14 cellular contexts compared by ENCODE assay signal in the genomic region with DNA sequence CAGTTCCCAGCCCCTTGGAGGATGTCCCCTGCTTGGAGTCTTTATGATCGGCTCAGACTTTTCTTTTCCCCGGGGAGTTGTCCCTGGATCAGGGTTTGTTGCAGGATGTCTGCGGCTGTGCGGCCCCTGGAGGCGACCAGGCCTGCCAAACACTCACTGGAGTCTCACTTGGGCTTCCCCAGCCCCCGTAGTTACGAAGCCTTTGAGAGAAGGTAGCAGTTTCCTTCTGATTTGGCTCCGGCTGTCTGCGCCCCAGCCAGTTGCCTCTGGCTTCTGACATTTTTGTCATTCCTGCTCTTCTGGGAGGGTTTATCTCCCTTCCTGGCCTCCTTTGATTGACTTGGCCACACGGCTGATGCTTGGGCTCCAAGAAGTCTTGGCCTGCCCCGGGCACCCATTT. TPM values are rescaled to one million over a fixed set of nuclear protein-coding genes. Genes with fewer than 3 reads are reported as not detected.
DNase-seq lines count a peak whose midpoint lies in the region; ATAC-seq, FAIRE-seq and TF ChIP-seq lines count a peak whose summit lies in the region.
"Had no signal": no experiment of that assay in that cellular context is flagged by ENCODE, and none has a peak within 500 bp of the region (broad histone marks: within the 10 kb centered on the region; RNA-seq: fewer than 3 reads in every experiment).

No MANE protein-coding gene starts in this region.

- WGBS in IMR-90 (ENCODE audit: extremely low coverage in 2 of 2, insufficient read length in 1 of 2), 2 experiments = no CpG with 5 or more reads among the region's 11 CpGs
- 67% methylated on average over 11 of the region's 11 CpGs; no CpG with 5 or more reads in 1 of the 2 experiments for WGBS in H1 (ENCODE audit: extremely low coverage in 1 of 2, insufficient coverage in 1 of 2, insufficient read length in 1 of 2, insufficient replicate concordance in 2 of 2, low coverage in 1 of 2, low lambda C conversion rate in 2 of 2, missing lambda C conversion rate in 1 of 2), 2 experiments
- no CpG with 5 or more reads among the region's 11 CpGs for WGBS in neuronal stem cell (ENCODE audit: extremely low coverage in 2 of 2, insufficient read length in 2 of 2, insufficient replicate concordance in 1 of 2), 2 donors

- no peaks in the 10 kb centered on the region for H3K4me1 Mint-ChIP-seq in activated T-cell treated with anti-CD3 and anti-CD28 coated beads, Interleukin-2, amount 50 U/mL, for 72 hours (ENCODE audit: low read depth)

- H2BK12ac ChIP-seq in H1 (ENCODE audit: low read depth, low read length) = peak overlapping the region; percentile 93
- peak overlapping the region; percentile 95 for H2BK12ac ChIP-seq in neuronal stem cell (ENCODE audit: low read length)

- H3K27me3 Mint-ChIP-seq in activated T-cell treated with anti-CD3 and anti-CD28 coated beads, Interleukin-2, amount 50 U/mL, for 72 hours (ENCODE audit: low read depth) = no peaks in the 10 kb centered on the region

- H2AK5ac ChIP-seq in IMR-90 (ENCODE audit: low read depth, low read length) (no peak overlapping the region), H1 (ENCODE audit: low read depth, low read length) (no peak overlapping the region), neuronal stem cell (ENCODE audit: low read depth, low read length) (peak overlapping the region; percentile 91)

- no peak for TF ChIP-seq RAD21 in IMR-90 (IDR thresholded peaks at IDR 0.05; ENCODE audit: low read length)
- peak; percentile 6 to 14; a peak in 2 of 4 replicates for TF ChIP-seq RAD21 in H1 (IDR thresholded peaks at IDR 0.05 in 1 of 2, conservative IDR thresholded peaks at IDR 0.05 in 1 of 2; ENCODE audit: low read depth in 2 of 2, low read length in 2 of 2)

- TF ChIP-seq POLR2A in IMR-90 (IDR thresholded peaks at IDR 0.05; ENCODE audit: low read depth, low read length) (no peak), H1 (IDR thresholded peaks at IDR 0.05; ENCODE audit: control extremely low read depth in 1 of 2, low read depth in 2 of 2, low read length in 2 of 2) (no peak)

- H3K9me1 ChIP-seq in IMR-90 (ENCODE audit: insufficient read depth, low read length) = no peaks in the 10 kb centered on the region

- H2BK5ac ChIP-seq in IMR-90 (ENCODE audit: low read depth, low read length, poor library complexity, severe bottlenecking) (no peak overlapping the region), H1 (ENCODE audit: low read depth, low read length) (peak overlapping the region; percentile 81), neuronal stem cell (ENCODE audit: low read length) (no peak overlapping the region)

- no peaks in the 10 kb centered on the region for H3K79me1 ChIP-seq in IMR-90 (ENCODE audit: low read depth in 1 of 2, low read length in 2 of 2)
- peaks cover 4% of the 10 kb centered on the region for H3K79me1 ChIP-seq in H1 (ENCODE audit: low read depth, low read length)
- no peaks in the 10 kb centered on the region for H3K79me1 ChIP-seq in neuronal stem cell (ENCODE audit: low read depth, low read length)

- H3K4ac ChIP-seq in IMR-90 (ENCODE audit: low read depth, low read length) = no peak overlapping the region
- no peak overlapping the region for H3K4ac ChIP-seq in H1 (replicated peaks; ENCODE audit: insufficient read length, low read depth, low read length)
- H3K4ac ChIP-seq in neuronal stem cell (ENCODE audit: low read length) = no peak overlapping the region

- dilution Hi-C loops in IMR-90 (cut with HindIII; ENCODE audit: low sequenced_read_pairs, unreplicated experiment) = no loop called here

- no peak overlapping the region for H2AK9ac ChIP-seq in IMR-90 (replicated peaks; ENCODE audit: low read depth, low read length, poor library complexity)

- no peak overlapping the region for H3K14ac ChIP-seq in IMR-90 (replicated peaks; ENCODE audit: low read depth, low read length)
- no peak overlapping the region for H3K14ac ChIP-seq in H1 (ENCODE audit: insufficient read length)
- no peak overlapping the region for H3K14ac ChIP-seq in neuronal stem cell (ENCODE audit: low read length)

- H3K36me3 ChIP-seq in BE2C (no peaks in the 10 kb centered on the region), IMR-90 (ENCODE audit: control insufficient read depth, insufficient read depth, low read length) (no peaks in the 10 kb centered on the region), H1 (ENCODE audit: control insufficient read depth in 2 of 4, insufficient read depth in 4 of 4, low read length in 3 of 4) (peaks cover 0 to 3% (median 0%) of the 10 kb centered on the region in 4 experiments; a peak in 3 of 8 replicates), neuronal stem cell (replicated peaks in 1 of 2; ENCODE audit: control insufficient read depth in 2 of 2, insufficient read depth in 2 of 2, low read length in 2 of 2) (peaks cover 2 to 26% of the 10 kb centered on the region in 2 donors)
- H3K36me3 ChIP-seq: lower lobe of right lung, ovary had no signal

- ATAC-seq in IMR-90 (ENCODE audit: low read depth) = peak; percentile 59
- no peak for ATAC-seq in HG03469 (IDR thresholded peaks at IDR 0.05; ENCODE audit: unreplicated experiment)
- no peak for ATAC-seq in activated T-cell treated with anti-CD3 and anti-CD28 coated beads, Interleukin-2, amount 50 U/mL, for 72 hours (replicated peaks in 1 of 2)
- ATAC-seq: activated T-cell treated with anti-CD3 and anti-CD28 coated beads, Interleukin-2, amount 50 U/mL, for 4 hours; lower lobe of right lung had no signal

- H4K20me1 ChIP-seq in IMR-90 (ENCODE audit: insufficient read depth, low read length) = no peaks in the 10 kb centered on the region
- H4K20me1 ChIP-seq in H1 (replicated peaks in 1 of 2; ENCODE audit: control insufficient read depth in 1 of 2, insufficient read depth in 2 of 2, low read length in 2 of 2) = peaks cover 3 to 4% of the 10 kb centered on the region in 2 experiments

- CTCF ChIA-PET in IMR-90 (lab: Yijun Ruan, JAX) = no interaction called here
- CTCF ChIA-PET in H1 (lab: Charles Lee; ENCODE audit: partially characterized antibody) = interaction anchor here (1.0 to 36.0 kb wide), 4 partner anchors 8 to 25 kb away, joined by 3 to 728 read pairs (median 12); partner anchors contain the start of gene COL26A1

- H2BK20ac ChIP-seq in IMR-90 (ENCODE audit: low read depth, low read length) (no peak overlapping the region), H1 (ENCODE audit: low read length) (no peak overlapping the region)

- no peak overlapping the region for H3K4me3 ChIP-seq in BE2C (ENCODE audit: low read depth, low read length)
- H3K4me3 ChIP-seq in IMR-90 (ENCODE audit: insufficient read depth, low read depth, low read length) = no peak overlapping the region
- no peak overlapping the region for H3K4me3 ChIP-seq in H1 (ENCODE audit: extremely low read depth in 1 of 4, insufficient read depth in 2 of 4, low read depth in 3 of 4, low read length in 4 of 4)
- no peak overlapping the region for H3K4me3 ChIP-seq in neuronal stem cell (ENCODE audit: low read length in 2 of 2)
- H3K4me3 ChIP-seq: lower lobe of right lung, ovary had no signal

- in situ Hi-C loops in IMR-90 (cut with MboI; ENCODE audit: low sequenced_read_pairs) (no loop called here), ACHN (cut with HindIII; ENCODE audit: low pct_ligation_motif_present, low pct_unique_long_range_greater_than_20kb, low sequenced_read_pairs) (no loop called here)

- no peak; a peak in 1 of 3 replicates for TF ChIP-seq EP300 in H1 (IDR thresholded peaks at IDR 0.05; ENCODE audit: borderline replicate concordance in 1 of 2, low read depth in 2 of 2, low read length in 2 of 2)

- H4K8ac ChIP-seq in IMR-90 (ENCODE audit: low read depth in 2 of 2, low read length in 2 of 2) (no peak overlapping the region), H1 (ENCODE audit: extremely low read depth, insufficient read depth, low read length) (no peak overlapping the region), neuronal stem cell (ENCODE audit: low read depth, low read length) (no peak overlapping the region)

- no peak overlapping the region for H3K27ac Mint-ChIP-seq in activated T-cell treated with anti-CD3 and anti-CD28 coated beads, Interleukin-2, amount 50 U/mL, for 72 hours

- no peaks in the 10 kb centered on the region for H3K9me3 Mint-ChIP-seq in activated T-cell treated with anti-CD3 and anti-CD28 coated beads, Interleukin-2, amount 50 U/mL, for 72 hours
- H3K9me3 Mint-ChIP-seq: activated T-cell treated with anti-CD3 and anti-CD28 coated beads, Interleukin-2, amount 50 U/mL, for 4 hours had no signal

- peak; percentile 68 for FAIRE-seq in H1 (lab: Jason Lieb, UNC)

- no peaks in the 10 kb centered on the region for H3K23me2 ChIP-seq in H1 (ENCODE audit: low read depth, low read length)

- H2BK120ac ChIP-seq in IMR-90 (ENCODE audit: low read depth, low read length) = no peak overlapping the region
- H2BK120ac ChIP-seq in H1 (replicated peaks; ENCODE audit: low read depth, low read length) = no peak overlapping the region
- H2BK120ac ChIP-seq in neuronal stem cell (ENCODE audit: low read depth, low read length) = peak overlapping the region; percentile 22

- no peak overlapping the region for H3K27ac ChIP-seq in IMR-90 (ENCODE audit: insufficient read depth, low read length)
- H3K27ac ChIP-seq in H1 (ENCODE audit: low read depth, low read length) = no peak overlapping the region
- peak overlapping the region; percentile 93 for H3K27ac ChIP-seq in neuronal stem cell (replicated peaks; ENCODE audit: low read length)
- H3K27ac ChIP-seq: C4-2B, lower lobe of right lung, ovary had no signal

- H3K36me3 Mint-ChIP-seq in activated T-cell treated with anti-CD3 and anti-CD28 coated beads, Interleukin-2, amount 50 U/mL, for 72 hours (ENCODE audit: insufficient read depth in 2 of 2) = no peaks in the 10 kb centered on the region

- no peaks in the 10 kb centered on the region for H3K27me3 ChIP-seq in BE2C
- peaks cover 39% of the 10 kb centered on the region for H3K27me3 ChIP-seq in IMR-90 (ENCODE audit: control insufficient read depth, insufficient read depth, low read length)
- H3K27me3 ChIP-seq in H1 (replicated peaks in 1 of 4; ENCODE audit: control insufficient read depth in 3 of 4, extremely low read depth in 1 of 4, insufficient read depth in 3 of 4, low read length in 3 of 4) = no peaks in the 10 kb centered on the region
- H3K27me3 ChIP-seq in neuronal stem cell (ENCODE audit: control insufficient read depth in 3 of 3, insufficient read depth in 3 of 3, low read depth in 1 of 3, low read length in 3 of 3) = no peaks in the 10 kb centered on the region
- H3K27me3 ChIP-seq: ovary had no signal

- H4K5ac ChIP-seq in IMR-90 (ENCODE audit: low read depth, low read length) (no peak overlapping the region), H1 (ENCODE audit: insufficient read length, low read depth, low read length) (peak overlapping the region; percentile 3)

- H3K9me3 ChIP-seq in BE2C (no peaks in the 10 kb centered on the region), IMR-90 (ENCODE audit: control insufficient read depth, insufficient read depth, low read length) (peaks cover 2% of the 10 kb centered on the region; the same call in 1 of the 2 replicates), H1 (ENCODE audit: insufficient read depth in 2 of 2, low read depth in 1 of 2, low read length in 1 of 2) (peaks cover 2 to 5% of the 10 kb centered on the region in 2 experiments; a peak in 2 of 4 replicates), neuronal stem cell (replicated peaks in 1 of 2; ENCODE audit: control insufficient read depth in 2 of 2, insufficient read depth in 1 of 2, low read depth in 1 of 2, low read length in 2 of 2) (peaks cover 0 to 19% of the 10 kb centered on the region in 2 donors)
- H3K9me3 ChIP-seq: lower lobe of right lung, ovary had no signal

- H4K91ac ChIP-seq in IMR-90 (ENCODE audit: insufficient read depth, low read depth, low read length) (no peak overlapping the region), H1 (replicated peaks; ENCODE audit: insufficient read length, low read length) (no peak overlapping the region), neuronal stem cell (ENCODE audit: low read depth, low read length, poor library complexity) (no peak overlapping the region)

- H2AFZ ChIP-seq in IMR-90 (replicated peaks; ENCODE audit: low read length, poor library complexity) = no peak overlapping the region
- no peak overlapping the region for H2AFZ ChIP-seq in H1 (ENCODE audit: low read length)
- peak overlapping the region; percentile 58 for H2AFZ ChIP-seq in neuronal stem cell (ENCODE audit: low read length)

- POLR2A ChIA-PET in IMR-90 (lab: Charles Lee; ENCODE audit: unreplicated experiment) (no interaction called here), H1 (lab: Charles Lee; ENCODE audit: partially characterized antibody) (interaction anchor here (1.4 kb wide), 1 partner anchor 34 kb away, joined by 3 read pairs; no protein-coding TSS in a partner anchor)

- TF ChIP-seq CTCF in BE2C (IDR thresholded peaks at IDR 0.05; ENCODE audit: low read depth, low read length) = no peak; the same call in 1 of the 2 replicates
- TF ChIP-seq CTCF in IMR-90 (conservative IDR thresholded peaks at IDR 0.05; ENCODE audit: low read depth, low read length) = no peak
- TF ChIP-seq CTCF in H1 (IDR thresholded peaks at IDR 0.05; ENCODE audit: control extremely low read depth in 1 of 3, insufficient read depth in 1 of 3, low read depth in 1 of 3, low read length in 3 of 3) = peak in 2 of 3 experiments; percentile 8 to 18; a peak in 2 of 4 replicates

- H3K79me2 ChIP-seq in H1 (ENCODE audit: control insufficient read depth in 1 of 2, insufficient read depth in 2 of 2, low read length in 2 of 2) = peaks cover 0 to 37% of the 10 kb centered on the region in 2 experiments; a peak in 2 of 4 replicates

- H2BK15ac ChIP-seq in IMR-90 (ENCODE audit: low read depth, low read length) = no peak overlapping the region
- 0 out of 2 replicates have a peak overlapping the region, but pooled peaks have one; percentile 93 for H2BK15ac ChIP-seq in H1 (ENCODE audit: low read length)
- H2BK15ac ChIP-seq in neuronal stem cell (ENCODE audit: low read length) = no peak overlapping the region

- H3K4me1 ChIP-seq in BE2C (no peaks in the 10 kb centered on the region), IMR-90 (ENCODE audit: control insufficient read depth, insufficient read depth, low read length) (peaks cover 2% of the 10 kb centered on the region; the same call in 1 of the 2 replicates), H1 (replicated peaks in 1 of 4; ENCODE audit: control insufficient read depth in 3 of 4, insufficient read depth in 4 of 4, low read length in 3 of 4) (peaks cover 0 to 11% (median 7%) of the 10 kb centered on the region in 4 experiments; a peak in 5 of 7 replicates), neuronal stem cell (ENCODE audit: control insufficient read depth in 2 of 2, insufficient read depth in 1 of 2, low read depth in 1 of 2, low read length in 2 of 2) (peaks cover 4 to 9% of the 10 kb centered on the region in 2 donors)

- no peak overlapping the region for H3K56ac ChIP-seq in IMR-90 (ENCODE audit: extremely low read depth, insufficient read depth, low read length)
- H3K56ac ChIP-seq in H1 (replicated peaks; ENCODE audit: insufficient read length, low read depth, low read length) = no peak overlapping the region

- H3K23ac ChIP-seq in IMR-90 (ENCODE audit: low read depth, low read length) = no peak overlapping the region
- H3K23ac ChIP-seq in H1 (ENCODE audit: insufficient read length) = no peak overlapping the region
- H3K23ac ChIP-seq in neuronal stem cell (ENCODE audit: low read depth, low read length, poor library complexity) = no peak overlapping the region

- H3K4me2 ChIP-seq in IMR-90 (ENCODE audit: low read depth, low read length) (no peak overlapping the region), H1 (ENCODE audit: insufficient read depth in 1 of 2, low read depth in 2 of 2, low read length in 2 of 2) (peak overlapping the region; percentile 5 to 39; a peak in 2 of 4 replicates), neuronal stem cell (ENCODE audit: insufficient read depth, low read length, poor library complexity, severe bottlenecking) (peak overlapping the region; percentile 20)

- H3K9ac ChIP-seq in IMR-90 (ENCODE audit: low read depth, low read length) (no peak overlapping the region), H1 (replicated peaks in 1 of 4; ENCODE audit: extremely low read depth in 1 of 4, low read depth in 3 of 4, low read length in 3 of 4) (no peak overlapping the region), neuronal stem cell (ENCODE audit: low read depth, low read length, poor library complexity) (no peak overlapping the region)

- BruUV-seq in IMR-90 (replicated peaks; lab: Mats Ljungman, UMichigan) = no TSS peak

- H3K18ac ChIP-seq in IMR-90 (ENCODE audit: low read depth, low read length) (no peak overlapping the region), H1 (ENCODE audit: extremely low read depth, low read length) (peak overlapping the region; percentile 78), neuronal stem cell (ENCODE audit: low read length) (peak overlapping the region; percentile 76)

- intact Hi-C loops in IMR-90 (cut with micrococcal nuclease) = no loop called here

- H3K4me3 Mint-ChIP-seq in activated T-cell treated with anti-CD3 and anti-CD28 coated beads, Interleukin-2, amount 50 U/mL, for 72 hours = no peak overlapping the region
- H3K4me3 Mint-ChIP-seq: activated T-cell treated with anti-CD3 and anti-CD28 coated beads, Interleukin-2, amount 50 U/mL, for 4 hours had no signal

- peak; percentile 48 for DNase-seq in BE2C
- no peak for DNase-seq in IMR-90
- DNase-seq in H1 (ENCODE audit: low read depth in 1 of 2, low spot score in 2 of 2) = peak in 1 of 2 experiments; percentile 70
- DNase-seq in neuronal stem cell (ENCODE audit: low spot score) = peak; percentile 50
- DNase-seq in ACHN = no peak
- DNase-seq in stimulated activated CD4-positive, alpha-beta T cell treated with anti-CD3 and anti-CD28 coated beads, Interleukin-1b, Interleukin-23, amount 100 ng/mL, for 48 hours = no peak
- no peak for DNase-seq in activated T-cell treated with anti-CD3 and anti-CD28 coated beads, Interleukin-2, amount 50 U/mL, for 72 hours
- DNase-seq: activated T-cell treated with anti-CD3 and anti-CD28 coated beads, Interleukin-2, amount 50 U/mL, for 4 hours; GF-D8; head of caudate nucleus; lower lobe of right lung; ovary had no signal

RNA-seq across cellular contexts. Expression of gene COL26A1, which starts 16.1 kb away (rescaled TPM):
- polyA plus RNA-seq in BE2C (2012; ENCODE audit: insufficient read depth, insufficient read length, low read depth) = 0.34 TPM
- total RNA-seq in IMR-90 (2012; rRNA removed) = not detected in 2 replicates
- polyA plus RNA-seq in IMR-90 (2012; rRNA removed) (not detected in 2 replicates), H1 (2011; rRNA removed) (51.1 and 68.1 TPM in 2 replicates)
- 0.02 TPM in 1 of 2 replicates, not detected in the other for polyA plus RNA-seq in IMR-90 (2012; cell fraction: cytosol; rRNA removed)
- 0.02 TPM in 1 of 2 replicates, not detected in the other for polyA plus RNA-seq in IMR-90 (2012; cell fraction: nucleus; rRNA removed; ENCODE audit: low replicate concordance)
- total RNA-seq in H1 (2021; fragmentation: NEBNext Ultra II Directional; extraction: Animal tissue kit (Norgen Biotek cat#: 25700)) = 68.8 and 71.4 TPM in 2 replicates
- 64.7 TPM for polyA plus RNA-seq in H1 (2011; cell fraction: cytosol; rRNA removed)
- 90.6 TPM for polyA plus RNA-seq in H1 (2011; cell fraction: nucleus; rRNA removed)
- polyA plus RNA-seq in H1 (2012, experiment 1 of 2) = 53.7 to 60.1 TPM (median 59.5 TPM) in 4 replicates
- 54.5 TPM for polyA plus RNA-seq in H1 (2012, experiment 2 of 2)
- polyA plus RNA-seq in H1 (2013, experiment 1 of 2) = 95.9 TPM
- 94.8 TPM for polyA plus RNA-seq in H1 (2013, experiment 2 of 2)
- polyA minus RNA-seq in H1 (2011; rRNA and poly(A)+ RNA removed) = 17.5 and 19.5 TPM in 2 replicates
- 29.7 TPM for polyA minus RNA-seq in H1 (2011; cell fraction: cytosol; rRNA and poly(A)+ RNA removed)
- 19.1 TPM for polyA minus RNA-seq in H1 (2011; cell fraction: nucleus; rRNA and poly(A)+ RNA removed)
- 74.9 TPM for polyA plus RNA-seq in neuronal stem cell (2013, experiment 1 of 2)
- 74.1 TPM for polyA plus RNA-seq in neuronal stem cell (2013, experiment 2 of 2)
- under 1 TPM in 1 of 2 donors, not detected in 1; 0.22 TPM for total RNA-seq in activated T-cell treated with anti-CD3 and anti-CD28 coated beads, Interleukin-2, amount 50 U/mL, for 72 hours

RNA-seq across cellular contexts. Expression of gene IFT22, which starts 57.2 kb away (rescaled TPM):
- 19.5 TPM for polyA plus RNA-seq in BE2C (2012; ENCODE audit: insufficient read depth, insufficient read length, low read depth)
- total RNA-seq in IMR-90 (2012; rRNA removed) = 23.1 and 34.1 TPM in 2 replicates
- polyA plus RNA-seq in IMR-90 (2012; rRNA removed) (27.3 and 29.3 TPM in 2 replicates), H1 (2011; rRNA removed) (12.5 and 18.9 TPM in 2 replicates)
- polyA plus RNA-seq in IMR-90 (2012; cell fraction: cytosol; rRNA removed) = 18.4 and 27.6 TPM in 2 replicates
- polyA plus RNA-seq in IMR-90 (2012; cell fraction: nucleus; rRNA removed; ENCODE audit: low replicate concordance) = 3.7 and 10.1 TPM in 2 replicates
- total RNA-seq in H1 (2021; fragmentation: NEBNext Ultra II Directional; extraction: Animal tissue kit (Norgen Biotek cat#: 25700)) = 17.7 and 17.8 TPM in 2 replicates
- 18.8 TPM for polyA plus RNA-seq in H1 (2011; cell fraction: cytosol; rRNA removed)
- 12.3 TPM for polyA plus RNA-seq in H1 (2011; cell fraction: nucleus; rRNA removed)
- polyA plus RNA-seq in H1 (2012, experiment 1 of 2) = 25.7 to 34.5 TPM (median 29.0 TPM) in 4 replicates
- 25.3 TPM for polyA plus RNA-seq in H1 (2012, experiment 2 of 2)
- 17.7 TPM for polyA plus RNA-seq in H1 (2013, experiment 1 of 2)
- polyA plus RNA-seq in H1 (2013, experiment 2 of 2) = 17.7 TPM
- 22.1 and 25.8 TPM in 2 replicates for polyA minus RNA-seq in H1 (2011; rRNA and poly(A)+ RNA removed)
- 11.2 TPM for polyA minus RNA-seq in H1 (2011; cell fraction: cytosol; rRNA and poly(A)+ RNA removed)
- polyA minus RNA-seq in H1 (2011; cell fraction: nucleus; rRNA and poly(A)+ RNA removed) = 12.3 TPM
- 38.1 TPM for polyA plus RNA-seq in neuronal stem cell (2013, experiment 1 of 2)
- polyA plus RNA-seq in neuronal stem cell (2013, experiment 2 of 2) = 39.9 TPM
- 1 to 10 TPM; 4.7 to 5.1 TPM for total RNA-seq in activated T-cell treated with anti-CD3 and anti-CD28 coated beads, Interleukin-2, amount 50 U/mL, for 72 hours

Comparison
In these comparisons a context has a peak if more than half of its experiments do, and no peak if none do; other contexts are left out.
1. DNase-seq: peak in BE2C (single experiment) and neuronal stem cell (single experiment); none in IMR-90 (single experiment), ACHN (single experiment), stimulated activated CD4-positive, alpha-beta T cell treated with anti-CD3 and anti-CD28 coated beads, Interleukin-1b, Interleukin-23, amount 100 ng/mL, for 48 hours (single experiment) and activated T-cell treated with anti-CD3 and anti-CD28 coated beads, Interleukin-2, amount 50 U/mL, for 72 hours (0 of 2).
2. CTCF ChIP-seq: peak in H1 (2 of 3); none in BE2C (single experiment) and IMR-90 (single experiment).
3. RNA of gene COL26A1, which starts 16.1 kb away (total RNA-seq): 68.8 to 71.4 TPM in H1; 0.22 TPM in activated T-cell treated with anti-CD3 and anti-CD28 coated beads, Interleukin-2, amount 50 U/mL, for 72 hours and not detected in IMR-90; every median in the first group is over 10 times any median in the second.